Comparison of ENCODE assay signal across 19 cellular contexts in the genomic region with DNA sequence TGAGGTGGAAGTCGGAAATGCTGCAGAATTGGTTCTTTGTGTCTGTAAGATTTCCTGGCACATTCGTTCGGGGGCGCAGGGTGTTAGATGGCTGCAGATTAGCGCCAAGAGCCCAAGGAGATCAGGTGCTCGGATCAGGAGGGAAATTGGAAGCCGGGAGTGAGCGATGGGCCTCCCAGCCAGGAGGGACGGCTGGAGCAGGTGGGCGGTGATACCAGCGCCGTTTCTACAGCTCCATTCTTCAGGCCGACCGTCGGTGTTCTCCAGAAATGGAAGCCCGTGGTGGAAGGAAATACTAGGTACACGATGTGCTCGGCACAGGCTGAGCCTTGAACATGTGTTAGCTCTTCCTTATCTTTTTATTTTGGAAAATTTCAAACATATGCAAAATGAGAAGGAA. TPM values are rescaled to one million over a fixed set of nuclear protein-coding genes. Genes with fewer than 3 reads are reported as not detected.
"Had no signal": no experiment of that assay in that cellular context is flagged by ENCODE, and none has a peak within 500 bp of the region (broad histone marks: within the 10 kb centered on the region; RNA-seq: fewer than 3 reads in every experiment).

No MANE protein-coding gene starts in this region.

- H3K4me3 ChIP-seq: breast epithelium, lower lobe of right lung, thyroid gland had no signal

- H3K36me3 ChIP-seq: breast epithelium, thyroid gland had no signal

- H3K4me3 Mint-ChIP-seq: activated T-helper 17 cell treated with anti-CD3 and anti-CD28 coated beads, Interleukin-2, amount 50 U/mL, for 72 hours; naive B cell had no signal

- H3K36me3 Mint-ChIP-seq: activated naive CD4-positive, alpha-beta T cell treated with anti-CD3 and anti-CD28 coated beads, Interleukin-2, amount 50 U/mL, for 72 hours; naive B cell had no signal

- H3K4me1 ChIP-seq: thyroid gland had no signal

- DNase-seq: activated CD4-positive, alpha-beta T cell treated with anti-CD3 and anti-CD28 coated beads, Interleukin-2, amount 50 U/mL, for 1 hour; activated CD4-positive, CD25-positive, alpha-beta regulatory T cell treated with anti-CD3 and anti-CD28 coated beads, Interleukin-2, amount 50 U/mL, for 72 hours; activated T-cell treated with anti-CD3 and anti-CD28 coated beads, Interleukin-2, amount 50 U/mL, for 1 hour; cerebellar nuclear complex; cortex of kidney; lower lobe of right lung; naive B cell; retina; stimulated activated CD4-positive, alpha-beta T cell treated with anti-CD3 and anti-CD28 coated beads, Interleukin-2, amount 100 ng/mL, for 48 hours; stimulated activated CD8-positive, alpha-beta memory T cell treated with anti-CD3 and anti-CD28 coated beads, Interleukin-4, amount 100 ng/mL, for 48 hours; stimulated activated naive CD4-positive, alpha-beta T cell treated with Interleukin-2 at 50 U/mL for 16 hours; thyroid gland had no signal

- H3K4me1 Mint-ChIP-seq: activated T-helper 17 cell treated with anti-CD3 and anti-CD28 coated beads, Interleukin-2, amount 50 U/mL, for 72 hours had no signal

- H3K27me3 ChIP-seq: breast epithelium, thyroid gland had no signal

- H3K27ac ChIP-seq: lower lobe of right lung, thyroid gland had no signal

- H3K9me3 ChIP-seq: breast epithelium, lower lobe of right lung, thyroid gland had no signal

- H3K27ac Mint-ChIP-seq: activated naive CD4-positive, alpha-beta T cell treated with anti-CD3 and anti-CD28 coated beads, Interleukin-2, amount 50 U/mL, for 72 hours; activated T-helper 17 cell treated with anti-CD3 and anti-CD28 coated beads, Interleukin-2, amount 50 U/mL, for 72 hours; progenitor cell of endocrine pancreas had no signal

- ATAC-seq: activated naive CD4-positive, alpha-beta T cell treated with anti-CD3 and anti-CD28 coated beads, Interleukin-2, amount 50 U/mL, for 72 hours; activated T-helper 17 cell treated with anti-CD3 and anti-CD28 coated beads, Interleukin-2, amount 50 U/mL, for 72 hours; lower lobe of right lung had no signal

- FAIRE-seq: astrocyte, keratinocyte had no signal

- H3K27me3 Mint-ChIP-seq: naive B cell had no signal

- H3K9me3 Mint-ChIP-seq: activated naive CD4-positive, alpha-beta T cell treated with anti-CD3 and anti-CD28 coated beads, Interleukin-2, amount 50 U/mL, for 72 hours; activated T-helper 17 cell treated with anti-CD3 and anti-CD28 coated beads, Interleukin-2, amount 50 U/mL, for 72 hours; naive B cell had no signal

RNA-seq across cellular contexts. Expression of gene SIRPA, which starts 6.5 kb away (rescaled TPM):
- total RNA-seq: T-helper 2 cell treated with Interferon-gamma antibody and Interleukin-4, amounts not matched to agents 100 ng/mL and 5 ng/mL, for 36 hours had no signal
